Comparison of ENCODE assay signal across 9 cellular contexts in genomic region chr22:42919199-42919598, GRCh38.
DNase-seq lines count a peak whose midpoint lies in the region; ATAC-seq and TF ChIP-seq lines count a peak whose summit lies in the region.
"Had no signal": no experiment of that assay in that cellular context is flagged by ENCODE, and none has a peak within 500 bp of the region (broad histone marks: within the 10 kb centered on the region; RNA-seq: fewer than 3 reads in every experiment).

No MANE protein-coding gene starts in this region.

- in situ Hi-C loops in Caki2 (cut with HindIII; ENCODE audit: low pct_unique_long_range_greater_than_20kb, low sequenced_read_pairs): no loop called here

- H3K9me3 ChIP-seq in right atrium auricular region: no peaks in the 10 kb centered on the region

- peaks cover 37% of the 10 kb centered on the region for H3K4me1 ChIP-seq in ACC112 (ENCODE audit: control insufficient read depth, insufficient read depth, low read length, unreplicated experiment)
- H3K4me1 ChIP-seq in right atrium auricular region: peaks cover 0 to 90% of the 10 kb centered on the region in 2 donors

- ATAC-seq in HG03039 (IDR thresholded peaks at IDR 0.05; ENCODE audit: unreplicated experiment): no peak

- H3K27me3 ChIP-seq in ACC112 (ENCODE audit: insufficient read depth, low read length) (no peaks in the 10 kb centered on the region), right atrium auricular region (no peaks in the 10 kb centered on the region)

- peak; percentile 56 for DNase-seq in Caki2 (ENCODE audit: low read depth)
- DNase-seq in RPMI7951 (ENCODE audit: low read depth): peak; percentile 74
- no peak for DNase-seq in right atrium auricular region (ENCODE audit: low spot score)
- DNase-seq in NCI-H1092 treated with DMSO at 0.1 percent for 48 hours (lab: John Stamatoyannopoulos, UW): no peak
- DNase-seq in NCI-H1694 (lab: John Stamatoyannopoulos, UW): no peak
- DNase-seq in activated gamma-delta T cell treated with Interleukin-2 at 50 U/mL for 16 hours: no peak
- DNase-seq: activated effector memory CD4-positive, alpha-beta T cell treated with anti-CD3 and anti-CD28 coated beads, Interleukin-2, amount 50 U/mL, for 16 hours had no signal

- no peak overlapping the region for H2AFZ ChIP-seq in ACC112 (ENCODE audit: low read length, unreplicated experiment)

- peaks cover 37% of the 10 kb centered on the region for H3K79me2 ChIP-seq in ACC112 (ENCODE audit: control insufficient read depth, insufficient read depth, low read length, unreplicated experiment)

- H3K4me3 ChIP-seq in ACC112 (ENCODE audit: low read depth, low read length) (no peak overlapping the region), right atrium auricular region (no peak overlapping the region)

- peak overlapping the region; percentile 31; the same call in 1 of the 2 replicates for H3K27ac ChIP-seq in ACC112 (ENCODE audit: low read depth, low read length)
- H3K27ac ChIP-seq in right atrium auricular region: peak overlapping the region; percentile 57 to 68

- H3K36me3 ChIP-seq in ACC112 (ENCODE audit: insufficient read depth, low read length): no peaks in the 10 kb centered on the region
- H3K36me3 ChIP-seq in right atrium auricular region: no peaks in the 10 kb centered on the region

- TF ChIP-seq CTCF in right atrium auricular region (IDR thresholded peaks at IDR 0.05): no peak

Comparison
In these comparisons a context has a peak if more than half of its experiments do, and no peak if none do; other contexts are left out.
1. DNase-seq: peak in Caki2 (single experiment) and RPMI7951 (single experiment); none in right atrium auricular region (single experiment), NCI-H1092 treated with DMSO at 0.1 percent for 48 hours (single experiment), NCI-H1694 (single experiment) and activated gamma-delta T cell treated with Interleukin-2 at 50 U/mL for 16 hours (single experiment).